In genomic region chr9:99162759-99163364, GRCh38 we compare ENCODE assay signal across 8 cellular contexts. TPM values are rescaled to one million over a fixed set of nuclear protein-coding genes. Genes with fewer than 3 reads are reported as not detected.
DNase-seq lines count a peak whose midpoint lies in the region; ATAC-seq and TF ChIP-seq lines count a peak whose summit lies in the region.

No MANE protein-coding gene starts in this region.

- H3K4me3 ChIP-seq in IMR-90 (ENCODE audit: insufficient read depth, low read depth, low read length) (no peak overlapping the region), fibroblast of the aortic adventitia (ENCODE audit: low read depth, low read length) (no peak overlapping the region), sigmoid colon (no peak overlapping the region)

- H3K14ac ChIP-seq in IMR-90 (replicated peaks; ENCODE audit: low read depth, low read length), result no peak overlapping the region

- no peak overlapping the region for H3K4ac ChIP-seq in IMR-90 (ENCODE audit: low read depth, low read length)

- no peak overlapping the region for H2BK20ac ChIP-seq in IMR-90 (ENCODE audit: low read depth, low read length)

- H2AK5ac ChIP-seq in IMR-90 (ENCODE audit: low read depth, low read length), result no peak overlapping the region

- H2BK120ac ChIP-seq in IMR-90 (ENCODE audit: low read depth, low read length), result no peak overlapping the region

- H3K4me1 ChIP-seq in IMR-90 (ENCODE audit: control insufficient read depth, insufficient read depth, low read length) (no peaks in the 10 kb centered on the region; the same call in 1 of the 2 replicates), sigmoid colon (no peaks in the 10 kb centered on the region)

- H3K4me2 ChIP-seq in IMR-90 (ENCODE audit: low read depth, low read length), result no peak overlapping the region

- H2AK9ac ChIP-seq in IMR-90 (replicated peaks; ENCODE audit: low read depth, low read length, poor library complexity), result no peak overlapping the region

- no peak for TF ChIP-seq EP300 in sigmoid colon (IDR thresholded peaks at IDR 0.05)

- no peak overlapping the region for H3K18ac ChIP-seq in IMR-90 (ENCODE audit: low read depth, low read length)

- H4K20me1 ChIP-seq in IMR-90 (ENCODE audit: insufficient read depth, low read length), result no peaks in the 10 kb centered on the region

- H3K27me3 ChIP-seq in IMR-90 (ENCODE audit: control insufficient read depth, insufficient read depth, low read length) (peaks cover 7% of the 10 kb centered on the region), sigmoid colon (no peaks in the 10 kb centered on the region)

- POLR2A ChIA-PET in IMR-90 (lab: Charles Lee; ENCODE audit: unreplicated experiment) (no interaction called here), RWPE1 (lab: Yijun Ruan, JAX; ENCODE audit: low non-redundant PET) (no interaction called here)

- no peaks in the 10 kb centered on the region for H3K9me3 ChIP-seq in IMR-90 (ENCODE audit: control insufficient read depth, insufficient read depth, low read length)
- no peaks in the 10 kb centered on the region for H3K9me3 ChIP-seq in sigmoid colon

- H2BK5ac ChIP-seq in IMR-90 (ENCODE audit: low read depth, low read length, poor library complexity, severe bottlenecking), result no peak overlapping the region

- DNase-seq in NCI-H1105 treated with DMSO at 0.1 percent for 48 hours (lab: John Stamatoyannopoulos, UW) (peak; percentile 46), NCI-H1105 (lab: John Stamatoyannopoulos, UW) (no peak), IMR-90 (peak; percentile 51), RWPE1 (ENCODE audit: low spot score) (peak; percentile 50), fibroblast of the aortic adventitia (ENCODE audit: low read depth) (peak; percentile 63), sigmoid colon (no peak), T1000 (lab: John Stamatoyannopoulos, UW) (no peak), hepatic stellate cell (ENCODE audit: low spot score) (no peak)

- no TSS peak for BruUV-seq in IMR-90 (replicated peaks; lab: Mats Ljungman, UMichigan)

- TF ChIP-seq POLR2A in IMR-90 (IDR thresholded peaks at IDR 0.05; ENCODE audit: low read depth, low read length), result no peak
- no peak for TF ChIP-seq POLR2A in sigmoid colon (IDR thresholded peaks at IDR 0.05)

- no peak overlapping the region for H2BK15ac ChIP-seq in IMR-90 (ENCODE audit: low read depth, low read length)

- intact Hi-C loops in IMR-90 (cut with micrococcal nuclease), result loop anchor here (1.0 to 10.0 kb wide), 5 partner anchors 13 to 1164 kb away; partner anchors contain the start of genes ALG2, NR4A3 and SEC61B
- intact Hi-C loops in sigmoid colon (cut with DNase I), result no loop called here

- H4K5ac ChIP-seq in IMR-90 (ENCODE audit: low read depth, low read length), result peak overlapping the region; percentile 10; the same call in 1 of the 2 replicates

- WGBS in IMR-90 (ENCODE audit: extremely low coverage in 2 of 2, insufficient read length in 1 of 2), 2 experiments, result 0% methylated on average over 1 of the region's 3 CpGs; no CpG with 5 or more reads in 1 of the 2 experiments
- WGBS in sigmoid colon, 2 donors, result 33 to 34% methylated on average over 3 of the region's 3 CpGs

- no peak overlapping the region for H3K27ac ChIP-seq in IMR-90 (ENCODE audit: insufficient read depth, low read length)
- no peak overlapping the region for H3K27ac ChIP-seq in RWPE1
- no peak overlapping the region for H3K27ac ChIP-seq in sigmoid colon

- peak; percentile 67 for ATAC-seq in IMR-90 (ENCODE audit: low read depth)

- no peak overlapping the region for H4K91ac ChIP-seq in IMR-90 (ENCODE audit: insufficient read depth, low read depth, low read length)

- H3K9me1 ChIP-seq in IMR-90 (ENCODE audit: insufficient read depth, low read length), result no peaks in the 10 kb centered on the region

- H2AFZ ChIP-seq in IMR-90 (replicated peaks; ENCODE audit: low read length, poor library complexity), result no peak overlapping the region

- H3K36me3 ChIP-seq in IMR-90 (ENCODE audit: control insufficient read depth, insufficient read depth, low read length) (no peaks in the 10 kb centered on the region), sigmoid colon (no peaks in the 10 kb centered on the region)

- H3K9ac ChIP-seq in IMR-90 (ENCODE audit: low read depth, low read length), result peak overlapping the region; percentile 38; the same call in 1 of the 2 replicates

- no peak overlapping the region for H3K23ac ChIP-seq in IMR-90 (ENCODE audit: low read depth, low read length)

- H3K56ac ChIP-seq in IMR-90 (ENCODE audit: extremely low read depth, insufficient read depth, low read length), result no peak overlapping the region

- dilution Hi-C loops in IMR-90 (cut with HindIII; ENCODE audit: low sequenced_read_pairs, unreplicated experiment), result no loop called here

- TF ChIP-seq CTCF in IMR-90 (conservative IDR thresholded peaks at IDR 0.05; ENCODE audit: low read depth, low read length), result peak; percentile 72
- peak; percentile 81 for TF ChIP-seq CTCF in RWPE1 (conservative IDR thresholded peaks at IDR 0.05; ENCODE audit: low read depth)
- peak; percentile 62 for TF ChIP-seq CTCF in fibroblast of the aortic adventitia (IDR thresholded peaks at IDR 0.05; ENCODE audit: insufficient read depth, low read length)
- TF ChIP-seq CTCF in sigmoid colon (IDR thresholded peaks at IDR 0.05), result peak; percentile 11 to 45 (median 30)

- H3K79me1 ChIP-seq in IMR-90 (ENCODE audit: low read depth in 1 of 2, low read length in 2 of 2), result no peaks in the 10 kb centered on the region

- CTCF ChIA-PET in IMR-90 (lab: Yijun Ruan, JAX), result interaction anchor here (0.6 to 0.7 kb wide), 3 partner anchors 10 to 910 kb away, joined by 3 read pairs; no protein-coding TSS in a partner anchor
- CTCF ChIA-PET in RWPE1 (lab: Yijun Ruan, JAX), result interaction anchor here (0.6 to 1.9 kb wide), 7 partner anchors 9 to 816 kb away, joined by 3 to 16 read pairs (median 4); no protein-coding TSS in a partner anchor

- H4K8ac ChIP-seq in IMR-90 (ENCODE audit: low read depth in 2 of 2, low read length in 2 of 2), result no peak overlapping the region

- TF ChIP-seq RAD21 in IMR-90 (IDR thresholded peaks at IDR 0.05; ENCODE audit: low read length), result peak; percentile 78

- in situ Hi-C loops in IMR-90 (cut with MboI; ENCODE audit: low sequenced_read_pairs), result no loop called here

TF ChIP-seq in IMR-90, 13 proteins besides CTCF, POLR2A, EP300 and RAD21:
- no peak for TF ChIP-seq BHLHE40 (IDR thresholded peaks at IDR 0.05; ENCODE audit: low read depth, low read length)
- TF ChIP-seq SMC3 (IDR thresholded peaks at IDR 0.05; ENCODE audit: low read depth, low read length), result peak; percentile 46

RNA-seq across cellular contexts. Expression of gene TGFBR1, which starts 57.9 kb away (rescaled TPM):
- total RNA-seq in IMR-90 (2012; rRNA removed), result 57.8 and 75.3 TPM in 2 replicates
- 10.2 and 15.1 TPM in 2 replicates for polyA plus RNA-seq in IMR-90 (2012; rRNA removed)
- 7.8 and 11.8 TPM in 2 replicates for polyA plus RNA-seq in IMR-90 (2012; cell fraction: cytosol; rRNA removed)
- polyA plus RNA-seq in IMR-90 (2012; cell fraction: nucleus; rRNA removed; ENCODE audit: low replicate concordance), result 1.8 and 11.2 TPM in 2 replicates
- total RNA-seq in fibroblast of the aortic adventitia (ENCODE audit: low replicate concordance), result 20.1 and 28.8 TPM in 2 replicates
- 10 to 100 TPM; 48.4 to 84.3 (median 62.5) TPM for total RNA-seq in sigmoid colon
- polyA plus RNA-seq in sigmoid colon, result 1 to 10 TPM; 3.9 to 8.5 (median 4.2) TPM

RNA-seq across cellular contexts. Expression of gene ALG2, which starts 58.9 kb away (rescaled TPM):
- total RNA-seq in IMR-90 (2012; rRNA removed), result 33.9 and 38.4 TPM in 2 replicates
- 35.1 and 36.4 TPM in 2 replicates for polyA plus RNA-seq in IMR-90 (2012; rRNA removed)
- 28.1 and 31.3 TPM in 2 replicates for polyA plus RNA-seq in IMR-90 (2012; cell fraction: cytosol; rRNA removed)
- 20.4 and 43.6 TPM in 2 replicates for polyA plus RNA-seq in IMR-90 (2012; cell fraction: nucleus; rRNA removed; ENCODE audit: low replicate concordance)
- 44.3 and 59.3 TPM in 2 replicates for total RNA-seq in fibroblast of the aortic adventitia (ENCODE audit: low replicate concordance)
- total RNA-seq in sigmoid colon, result 10 to 100 TPM; 15.1 to 25.0 (median 18.8) TPM
- polyA plus RNA-seq in sigmoid colon, result 10 to 100 TPM in 1 of 3 donors, 1 to 10 TPM in 2; 8.4 to 24.2 (median 9.7) TPM

RNA-seq across cellular contexts. Expression of gene SEC61B, which starts 59.2 kb away (rescaled TPM):
- total RNA-seq in IMR-90 (2012; rRNA removed), result 180 and 184 TPM in 2 replicates
- polyA plus RNA-seq in IMR-90 (2012; rRNA removed), result 281 and 285 TPM in 2 replicates
- 432 and 436 TPM in 2 replicates for polyA plus RNA-seq in IMR-90 (2012; cell fraction: cytosol; rRNA removed)
- 116 and 149 TPM in 2 replicates for polyA plus RNA-seq in IMR-90 (2012; cell fraction: nucleus; rRNA removed; ENCODE audit: low replicate concordance)
- 20.3 and 155 TPM in 2 replicates for total RNA-seq in fibroblast of the aortic adventitia (ENCODE audit: low replicate concordance)
- total RNA-seq in sigmoid colon, result 10 to 100 TPM; 37.1 to 70.3 (median 49.9) TPM
- 100 to 1,000 TPM; 286 to 343 (median 301) TPM for polyA plus RNA-seq in sigmoid colon

Comparison
In these comparisons a context has a peak if more than half of its experiments do, and no peak if none do; other contexts are left out.
1. DNase-seq: peak in NCI-H1105 treated with DMSO at 0.1 percent for 48 hours (single experiment), IMR-90 (single experiment), RWPE1 (single experiment) and fibroblast of the aortic adventitia (single experiment); none in NCI-H1105 (single experiment), sigmoid colon (single experiment), T1000 (single experiment) and hepatic stellate cell (single experiment).
2. CTCF ChIP-seq: peak in every context shown above with its lines; median percentile 81 in RWPE1; 72 in IMR-90; 62 in fibroblast of the aortic adventitia; 30 in sigmoid colon.